In the genomic region with DNA sequence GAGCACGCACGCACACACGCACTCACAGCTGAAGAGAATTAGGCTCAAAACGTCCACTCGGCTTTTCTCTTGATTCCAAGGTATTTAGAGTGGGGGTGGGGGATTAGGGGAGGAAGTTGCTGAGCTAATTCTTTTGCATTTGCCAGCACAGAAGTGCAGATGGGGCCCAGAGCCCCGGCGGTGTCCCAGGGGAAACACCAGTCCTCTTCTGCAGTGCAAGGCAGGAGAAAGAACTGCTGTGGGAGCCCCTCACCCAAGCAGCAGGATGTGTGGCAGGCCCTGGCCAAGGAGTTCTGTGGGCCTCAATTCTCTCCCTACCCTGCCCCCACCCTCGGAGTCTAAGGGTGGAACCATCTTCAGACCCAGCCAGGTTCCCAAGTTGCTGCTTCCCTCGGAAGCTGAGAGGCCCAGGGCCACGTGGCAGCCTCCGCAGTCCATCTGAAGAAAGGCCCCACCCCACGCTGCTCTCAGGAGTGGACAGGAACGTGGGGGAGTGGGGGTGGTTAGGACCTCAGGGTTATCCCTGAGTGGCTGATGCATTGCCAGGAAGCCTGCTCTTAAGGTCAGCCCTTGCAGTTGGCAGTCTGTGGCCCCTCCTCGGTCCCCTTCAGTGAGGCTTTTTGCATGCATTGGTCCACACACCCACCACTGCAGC, we compare ENCODE assay signal across 1 cellular context.
TF ChIP-seq lines count a peak whose summit lies in the region.

No MANE protein-coding gene starts in this region.

TF ChIP-seq in K562, 482 proteins besides CTCF, POLR2A, EP300 and RAD21 (continued from another document):
- TF ChIP-seq ARID4B (CRISPR knock-in tag; IDR thresholded peaks at IDR 0.05) (no peak), KDM1A (IDR thresholded peaks at IDR 0.05) (no peak), MBD1 (CRISPR knock-in tag; IDR thresholded peaks at IDR 0.05) (no peak), ZNF79 (CRISPR knock-in tag; IDR thresholded peaks at IDR 0.05; ENCODE audit: low read depth) (no peak), ASH1L (IDR thresholded peaks at IDR 0.05; ENCODE audit: borderline replicate concordance, low read depth, partially characterized antibody) (no peak)
- TF ChIP-seq, protein P1, sequence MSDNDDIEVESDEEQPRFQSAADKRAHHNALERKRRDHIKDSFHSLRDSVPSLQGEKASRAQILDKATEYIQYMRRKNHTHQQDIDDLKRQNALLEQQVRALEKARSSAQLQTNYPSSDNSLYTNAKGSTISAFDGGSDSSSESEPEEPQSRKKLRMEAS (CRISPR knock-in tag; IDR thresholded peaks at IDR 0.05): peak; percentile 78
TF ChIP-seq in K562: peak in this region for 9.
